Comparison of ENCODE assay signal across 8 cellular contexts in the genomic region with DNA sequence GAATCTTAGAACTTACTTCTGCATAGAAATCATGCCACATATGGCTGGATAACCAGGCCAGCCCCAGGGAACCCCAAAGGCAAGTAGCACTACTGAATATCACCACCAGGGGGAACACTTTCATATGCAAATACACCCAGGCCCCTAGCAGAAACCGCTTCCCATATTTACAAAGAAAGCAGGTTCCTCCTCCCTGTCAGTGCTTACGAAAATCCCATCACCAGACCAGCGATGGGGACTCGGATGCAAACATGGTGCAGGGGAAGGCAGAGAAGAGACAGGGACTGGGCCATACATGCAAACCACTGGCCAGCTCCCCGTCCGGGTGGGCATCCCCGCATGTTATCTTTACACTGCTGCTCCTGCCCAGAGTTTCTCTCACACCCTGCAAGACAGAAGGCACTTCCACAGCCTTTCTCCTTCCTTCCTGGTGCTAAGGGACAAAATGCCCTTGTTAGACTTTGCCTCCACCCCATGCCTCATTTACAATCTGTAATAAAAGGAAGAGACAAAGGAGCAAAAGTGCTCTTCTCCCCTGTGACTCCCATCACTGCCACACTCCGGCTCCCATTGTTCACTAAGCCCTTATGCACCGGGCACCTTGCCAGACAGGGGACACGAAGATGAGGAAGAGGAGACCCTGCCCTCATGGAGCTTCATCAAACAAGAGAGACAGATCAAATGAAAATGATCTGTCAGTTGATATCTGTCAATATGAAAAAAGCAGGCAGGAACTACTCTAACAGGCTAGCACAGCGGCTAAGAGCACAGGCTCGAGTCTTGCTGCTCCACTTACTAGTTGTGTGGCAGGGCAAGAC.
A peak's percentile ranks its signal among the peaks of the same experiment; 100 is the strongest.
DNase-seq lines count a peak whose midpoint lies in the region; ATAC-seq and TF ChIP-seq lines count a peak whose summit lies in the region.

No MANE protein-coding gene starts in this region.

- no peaks in the 10 kb centered on the region for H3K4me1 ChIP-seq in smooth muscle cell (ENCODE audit: low read depth)

- H3K36me3 ChIP-seq in smooth muscle cell (ENCODE audit: low read depth): peaks cover 18% of the 10 kb centered on the region

- no peak overlapping the region for H3K4me2 ChIP-seq in smooth muscle cell

- no peaks in the 10 kb centered on the region for H3K9me3 ChIP-seq in smooth muscle cell (replicated peaks; ENCODE audit: low read depth)

- H3K9ac ChIP-seq in smooth muscle cell (ENCODE audit: low read depth): no peak overlapping the region

- H2AFZ ChIP-seq in smooth muscle cell (ENCODE audit: low read depth): no peak overlapping the region

- WGBS in smooth muscle cell (ENCODE audit: low lambda C conversion rate): 77% methylated on average over 12 of the region's 12 CpGs

- H3K27me3 ChIP-seq in smooth muscle cell (ENCODE audit: low read depth): no peaks in the 10 kb centered on the region

- H3K79me2 ChIP-seq in smooth muscle cell (ENCODE audit: low read depth): no peaks in the 10 kb centered on the region

- H3K4me3 ChIP-seq in smooth muscle cell: no peak overlapping the region

- DNase-seq in A172 (ENCODE audit: low spot score): peak; percentile 50
- peak; percentile 81 for DNase-seq in NCI-H1436 (lab: John Stamatoyannopoulos, UW)
- DNase-seq in T-helper 2 cell: peak in 4 of 5 experiments; percentile 11 to 65 (median 18)
- peak; percentile 87 for DNase-seq in astrocyte of the hippocampus (ENCODE audit: low read depth, low spot score)
- DNase-seq in hypothalamus (lab: John Stamatoyannopoulos, UW): peak in 36 of 51 donors; percentile 4 to 77 (median 30)
- DNase-seq in smooth muscle cell (lab: John Stamatoyannopoulos, UW; ENCODE audit: unreplicated experiment): peak; percentile 3

- H4K20me1 ChIP-seq in smooth muscle cell (ENCODE audit: low read depth): peaks cover 8% of the 10 kb centered on the region

- TF ChIP-seq CTCF in smooth muscle cell (IDR thresholded peaks at IDR 0.05; ENCODE audit: borderline replicate concordance, insufficient read depth, poor library complexity, severe bottlenecking): peak; percentile 80

- H3F3A ChIP-seq in smooth muscle cell (ENCODE audit: low read depth): no peaks in the 10 kb centered on the region

- ATAC-seq in GM18498 (IDR thresholded peaks at IDR 0.05; ENCODE audit: unreplicated experiment) (peak; percentile 95), HG02852 (IDR thresholded peaks at IDR 0.05; ENCODE audit: unreplicated experiment) (peak; percentile 92)

- no peak overlapping the region for H3K27ac ChIP-seq in smooth muscle cell (ENCODE audit: low read depth)

Comparison
In these comparisons a context has a peak if more than half of its experiments do, and no peak if none do; other contexts are left out.
1. DNase-seq: peak in every context shown above with its lines; median percentile 87 in astrocyte of the hippocampus; 81 in NCI-H1436; 50 in A172; 30 in hypothalamus; 18 in T-helper 2 cell; 3 in smooth muscle cell.